ENCODE assay signal across 22 cellular contexts in genomic region chr15:65893060-65893459, GRCh38. TPM values are rescaled to one million over a fixed set of nuclear protein-coding genes. Genes with fewer than 3 reads are reported as not detected.
A peak's percentile ranks its signal among the peaks of the same experiment; 100 is the strongest.
DNase-seq lines count a peak whose midpoint lies in the region; ATAC-seq and TF ChIP-seq lines count a peak whose summit lies in the region.
"Had no signal": no experiment of that assay in that cellular context is flagged by ENCODE, and none has a peak within 500 bp of the region (broad histone marks: within the 10 kb centered on the region; RNA-seq: fewer than 3 reads in every experiment).

No MANE protein-coding gene starts in this region.

- H3K36me3 ChIP-seq in H7 (replicated peaks; ENCODE audit: control insufficient read depth, insufficient read depth, low read length) = peaks cover 6% of the 10 kb centered on the region

- no peak for TF ChIP-seq CTCF in activated CD8-positive, alpha-beta T cell treated with anti-CD3 and anti-CD28 coated beads for 36 hours (IDR thresholded peaks at IDR 0.05)

- intact Hi-C loops in activated CD8-positive, alpha-beta T cell treated with anti-CD3 and anti-CD28 coated beads for 36 hours (cut with micrococcal nuclease) = no loop called here

- CTCF ChIA-PET in activated CD8-positive, alpha-beta T cell treated with anti-CD3 and anti-CD28 coated beads for 36 hours (lab: Charles Lee) = no interaction called here
- CTCF ChIA-PET in activated CD8-positive, alpha-beta T cell treated with anti-CD3 and anti-CD28 coated beads, Interleukin-2, amount 10 ng/mL, durations not matched to agents 7 days and 5 days (lab: Charles Lee) = no interaction called here

- H3K27me3 ChIP-seq in H7 (ENCODE audit: control insufficient read depth, insufficient read depth, low read length) = no peaks in the 10 kb centered on the region

- H3K4me3 Mint-ChIP-seq in activated CD8-positive, alpha-beta T cell treated with anti-CD3 and anti-CD28 coated beads for 36 hours = no peak overlapping the region
- no peak overlapping the region for H3K4me3 Mint-ChIP-seq in activated CD8-positive, alpha-beta T cell treated with anti-CD3 and anti-CD28 coated beads, Interleukin-2, amount 10 ng/mL, durations not matched to agents 7 days and 5 days
- no peak overlapping the region for H3K4me3 Mint-ChIP-seq in activated naive CD8-positive, alpha-beta T cell treated with anti-CD3 and anti-CD28 coated beads, Interleukin-2, amount 50 U/mL, for 24 hours
- H3K4me3 Mint-ChIP-seq in activated naive CD8-positive, alpha-beta T cell treated with anti-CD3 and anti-CD28 coated beads for 36 hours = no peak overlapping the region
- no peak overlapping the region for H3K4me3 Mint-ChIP-seq in activated T-helper 17 cell treated with anti-CD3 and anti-CD28 coated beads, Interleukin-2, amount 50 U/mL, for 72 hours
- H3K4me3 Mint-ChIP-seq: B cell; CD8-positive, alpha-beta T cell; IgD-negative memory B cell had no signal

- no peak overlapping the region for H3K4me3 ChIP-seq in H7 (ENCODE audit: insufficient read depth, low read depth, low read length)

- ATAC-seq in activated CD8-positive, alpha-beta T cell treated with anti-CD3 and anti-CD28 coated beads for 36 hours = peak; percentile 42
- no peak for ATAC-seq in activated CD8-positive, alpha-beta T cell treated with anti-CD3 and anti-CD28 coated beads, Interleukin-2, amount 10 ng/mL, durations not matched to agents 7 days and 5 days
- ATAC-seq in activated naive CD8-positive, alpha-beta T cell treated with anti-CD3 and anti-CD28 coated beads, Interleukin-2, amount 50 U/mL, for 24 hours = peak; percentile 39
- peak; percentile 73 for ATAC-seq in activated T-helper 17 cell treated with anti-CD3 and anti-CD28 coated beads, Interleukin-2, amount 50 U/mL, for 72 hours (replicated peaks)
- ATAC-seq in stimulated activated naive CD8-positive, alpha-beta T cell treated with anti-CD3 and anti-CD28 coated beads, Interleukin-15, Interleukin-2, amounts not matched to agents 100 U/mL and 50 U/mL, for 24 hours = peak; percentile 65
- ATAC-seq: CD8-positive, alpha-beta T cell; HCT116; PC-3 had no signal

- DNase-seq in activated CD8-positive, alpha-beta T cell treated with anti-CD3 and anti-CD28 coated beads for 36 hours = peak; percentile 25
- DNase-seq in activated CD8-positive, alpha-beta T cell treated with anti-CD3 and anti-CD28 coated beads, Interleukin-2, amount 10 ng/mL, durations not matched to agents 7 days and 5 days = no peak
- no peak for DNase-seq in activated naive CD8-positive, alpha-beta T cell treated with anti-CD3 and anti-CD28 coated beads, Interleukin-2, amount 50 U/mL, for 24 hours
- DNase-seq in activated naive CD8-positive, alpha-beta T cell treated with anti-CD3 and anti-CD28 coated beads for 36 hours = no peak
- no peak for DNase-seq in stimulated activated naive CD8-positive, alpha-beta T cell treated with anti-CD3 and anti-CD28 coated beads, Interleukin-15, Interleukin-2, amounts not matched to agents 100 U/mL and 50 U/mL, for 24 hours
- DNase-seq in DMS114 treated with DMSO at 0.1 percent for 48 hours (lab: John Stamatoyannopoulos, UW; ENCODE audit: unreplicated experiment) (no peak), H7 (no peak)
- DNase-seq: Caco-2; CD8-positive, alpha-beta T cell; DMS 273 treated with DMSO at 0.1 percent for 48 hours; DMS79 treated with DMSO at 0.1 percent for 48 hours; GF-D8; MM.1S; NCI-H2029; NCI-H446; NCI-H524 treated with DMSO at 0.1 percent for 48 hours; NCI-H774; PC-3 had no signal

- H3K4me1 Mint-ChIP-seq in activated CD8-positive, alpha-beta T cell treated with anti-CD3 and anti-CD28 coated beads for 36 hours (ENCODE audit: low read depth) = peaks cover 43% of the 10 kb centered on the region
- peaks cover 28% of the 10 kb centered on the region for H3K4me1 Mint-ChIP-seq in activated CD8-positive, alpha-beta T cell treated with anti-CD3 and anti-CD28 coated beads, Interleukin-2, amount 10 ng/mL, durations not matched to agents 7 days and 5 days (ENCODE audit: low read depth)
- H3K4me1 Mint-ChIP-seq in activated naive CD8-positive, alpha-beta T cell treated with anti-CD3 and anti-CD28 coated beads, Interleukin-2, amount 50 U/mL, for 24 hours = peaks cover 48% of the 10 kb centered on the region
- peaks cover 33% of the 10 kb centered on the region for H3K4me1 Mint-ChIP-seq in activated naive CD8-positive, alpha-beta T cell treated with anti-CD3 and anti-CD28 coated beads for 36 hours
- H3K4me1 Mint-ChIP-seq in activated T-helper 17 cell treated with anti-CD3 and anti-CD28 coated beads, Interleukin-2, amount 50 U/mL, for 72 hours = peaks cover 23% of the 10 kb centered on the region

- H3K27me3 Mint-ChIP-seq in activated CD8-positive, alpha-beta T cell treated with anti-CD3 and anti-CD28 coated beads for 36 hours = no peaks in the 10 kb centered on the region
- no peaks in the 10 kb centered on the region for H3K27me3 Mint-ChIP-seq in activated CD8-positive, alpha-beta T cell treated with anti-CD3 and anti-CD28 coated beads, Interleukin-2, amount 10 ng/mL, durations not matched to agents 7 days and 5 days (ENCODE audit: low read depth)
- H3K27me3 Mint-ChIP-seq in activated naive CD8-positive, alpha-beta T cell treated with anti-CD3 and anti-CD28 coated beads, Interleukin-2, amount 50 U/mL, for 24 hours = no peaks in the 10 kb centered on the region
- no peaks in the 10 kb centered on the region for H3K27me3 Mint-ChIP-seq in activated naive CD8-positive, alpha-beta T cell treated with anti-CD3 and anti-CD28 coated beads for 36 hours
- H3K27me3 Mint-ChIP-seq in activated T-helper 17 cell treated with anti-CD3 and anti-CD28 coated beads, Interleukin-2, amount 50 U/mL, for 72 hours = no peaks in the 10 kb centered on the region
- H3K27me3 Mint-ChIP-seq: B cell, IgD-negative memory B cell had no signal

- H3K9me3 Mint-ChIP-seq in activated CD8-positive, alpha-beta T cell treated with anti-CD3 and anti-CD28 coated beads for 36 hours = no peaks in the 10 kb centered on the region
- no peaks in the 10 kb centered on the region for H3K9me3 Mint-ChIP-seq in activated CD8-positive, alpha-beta T cell treated with anti-CD3 and anti-CD28 coated beads, Interleukin-2, amount 10 ng/mL, durations not matched to agents 7 days and 5 days (ENCODE audit: insufficient read depth)
- no peaks in the 10 kb centered on the region for H3K9me3 Mint-ChIP-seq in activated naive CD8-positive, alpha-beta T cell treated with anti-CD3 and anti-CD28 coated beads, Interleukin-2, amount 50 U/mL, for 24 hours
- H3K9me3 Mint-ChIP-seq in activated naive CD8-positive, alpha-beta T cell treated with anti-CD3 and anti-CD28 coated beads for 36 hours = no peaks in the 10 kb centered on the region
- no peaks in the 10 kb centered on the region for H3K9me3 Mint-ChIP-seq in activated T-helper 17 cell treated with anti-CD3 and anti-CD28 coated beads, Interleukin-2, amount 50 U/mL, for 72 hours
- H3K9me3 Mint-ChIP-seq: CD8-positive, alpha-beta T cell; IgD-negative memory B cell had no signal

- POLR2A ChIA-PET in activated CD8-positive, alpha-beta T cell treated with anti-CD3 and anti-CD28 coated beads for 36 hours (lab: Charles Lee) = no interaction called here
- POLR2A ChIA-PET in activated CD8-positive, alpha-beta T cell treated with anti-CD3 and anti-CD28 coated beads, Interleukin-2, amount 10 ng/mL, durations not matched to agents 7 days and 5 days (lab: Charles Lee) = no interaction called here

- H3K36me3 Mint-ChIP-seq in activated CD8-positive, alpha-beta T cell treated with anti-CD3 and anti-CD28 coated beads for 36 hours (ENCODE audit: low read depth) = peaks cover 26% of the 10 kb centered on the region
- peaks cover 36% of the 10 kb centered on the region for H3K36me3 Mint-ChIP-seq in activated CD8-positive, alpha-beta T cell treated with anti-CD3 and anti-CD28 coated beads, Interleukin-2, amount 10 ng/mL, durations not matched to agents 7 days and 5 days (ENCODE audit: low read depth)
- peaks cover 32% of the 10 kb centered on the region for H3K36me3 Mint-ChIP-seq in activated naive CD8-positive, alpha-beta T cell treated with anti-CD3 and anti-CD28 coated beads, Interleukin-2, amount 50 U/mL, for 24 hours (ENCODE audit: low read depth)
- H3K36me3 Mint-ChIP-seq in activated naive CD8-positive, alpha-beta T cell treated with anti-CD3 and anti-CD28 coated beads for 36 hours = peaks cover 36% of the 10 kb centered on the region
- H3K36me3 Mint-ChIP-seq in activated T-helper 17 cell treated with anti-CD3 and anti-CD28 coated beads, Interleukin-2, amount 50 U/mL, for 72 hours (ENCODE audit: low read depth) = peaks cover 71% of the 10 kb centered on the region

- no peak overlapping the region for H3K27ac Mint-ChIP-seq in activated CD8-positive, alpha-beta T cell treated with anti-CD3 and anti-CD28 coated beads for 36 hours
- H3K27ac Mint-ChIP-seq in activated CD8-positive, alpha-beta T cell treated with anti-CD3 and anti-CD28 coated beads, Interleukin-2, amount 10 ng/mL, durations not matched to agents 7 days and 5 days = no peak overlapping the region
- H3K27ac Mint-ChIP-seq in activated naive CD8-positive, alpha-beta T cell treated with anti-CD3 and anti-CD28 coated beads, Interleukin-2, amount 50 U/mL, for 24 hours = peak overlapping the region; percentile 37
- no peak overlapping the region for H3K27ac Mint-ChIP-seq in activated naive CD8-positive, alpha-beta T cell treated with anti-CD3 and anti-CD28 coated beads for 36 hours
- H3K27ac Mint-ChIP-seq in activated T-helper 17 cell treated with anti-CD3 and anti-CD28 coated beads, Interleukin-2, amount 50 U/mL, for 72 hours = peak overlapping the region; percentile 62
- H3K27ac Mint-ChIP-seq: B cell; CD8-positive, alpha-beta T cell; IgD-negative memory B cell had no signal

RNA-seq across cellular contexts. Expression of gene RAB11A, which starts 23.8 kb away (rescaled TPM):
- total RNA-seq in activated CD8-positive, alpha-beta T cell treated with anti-CD3 and anti-CD28 coated beads for 36 hours = 100 to 1,000 TPM; 106 to 113 TPM
- total RNA-seq in activated CD8-positive, alpha-beta T cell treated with anti-CD3 and anti-CD28 coated beads, Interleukin-2, amount 10 ng/mL, durations not matched to agents 7 days and 5 days = 100 to 1,000 TPM; 163 to 168 TPM
- total RNA-seq in activated naive CD8-positive, alpha-beta T cell treated with anti-CD3 and anti-CD28 coated beads for 36 hours = 100 to 1,000 TPM; 129 to 130 TPM
- total RNA-seq in activated T-helper 17 cell treated with anti-CD3 and anti-CD28 coated beads, Interleukin-2, amount 50 U/mL, for 72 hours = 100 to 1,000 TPM; 108 to 143 TPM
- total RNA-seq in H7 (2014; rRNA removed; shearing (Covaris generic)) = 206 and 229 TPM in 2 replicates

Comparison
In these comparisons a context has a peak if more than half of its experiments do, and no peak if none do; other contexts are left out.
1. H3K27ac Mint-ChIP-seq: peak in activated naive CD8-positive, alpha-beta T cell treated with anti-CD3 and anti-CD28 coated beads, Interleukin-2, amount 50 U/mL, for 24 hours (single experiment) and activated T-helper 17 cell treated with anti-CD3 and anti-CD28 coated beads, Interleukin-2, amount 50 U/mL, for 72 hours (single experiment); none in activated CD8-positive, alpha-beta T cell treated with anti-CD3 and anti-CD28 coated beads for 36 hours (single experiment), activated CD8-positive, alpha-beta T cell treated with anti-CD3 and anti-CD28 coated beads, Interleukin-2, amount 10 ng/mL, durations not matched to agents 7 days and 5 days (single experiment) and activated naive CD8-positive, alpha-beta T cell treated with anti-CD3 and anti-CD28 coated beads for 36 hours (single experiment).